Comparison of ENCODE assay signal across 1 cellular context in the genomic region with DNA sequence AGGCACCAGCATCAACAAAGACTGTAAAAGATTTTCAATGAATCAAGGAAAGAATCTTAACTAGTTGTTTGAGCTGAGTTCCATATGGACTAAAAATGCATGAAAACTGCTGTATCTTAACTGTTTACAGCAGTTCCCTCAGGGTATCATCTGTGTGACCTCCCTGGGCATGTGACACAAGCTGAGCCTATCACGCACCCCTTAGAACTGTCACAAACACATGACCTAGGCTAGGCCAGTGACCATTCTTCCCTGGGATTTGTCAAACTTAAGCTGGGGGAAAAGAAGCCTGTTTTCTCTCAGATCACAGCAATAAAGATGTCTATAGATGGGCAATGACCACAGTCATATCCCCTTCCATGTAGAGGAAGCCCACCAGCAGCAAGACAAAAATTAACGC.
TF ChIP-seq lines count a peak whose summit lies in the region.

No MANE protein-coding gene starts in this region.

TF ChIP-seq in GM23338, 12 proteins besides CTCF, POLR2A, EP300 and RAD21 (continued from another document):
- TF ChIP-seq ZNF462 (CRISPR knock-in tag; IDR thresholded peaks at IDR 0.05) (no peak), EZH2 (IDR thresholded peaks at IDR 0.05; ENCODE audit: low read depth, unreplicated experiment) (no peak), STAT1 (IDR thresholded peaks at IDR 0.05; ENCODE audit: unreplicated experiment) (no peak), EZH2phosphoT487 (IDR thresholded peaks at IDR 0.05; ENCODE audit: unreplicated experiment) (no peak), POLR2AphosphoS5 (IDR thresholded peaks at IDR 0.05; ENCODE audit: low read depth) (no peak), NANOG (IDR thresholded peaks at IDR 0.05; ENCODE audit: borderline replicate concordance) (no peak)
